Comparison of ENCODE assay signal across 11 cellular contexts in the genomic region with DNA sequence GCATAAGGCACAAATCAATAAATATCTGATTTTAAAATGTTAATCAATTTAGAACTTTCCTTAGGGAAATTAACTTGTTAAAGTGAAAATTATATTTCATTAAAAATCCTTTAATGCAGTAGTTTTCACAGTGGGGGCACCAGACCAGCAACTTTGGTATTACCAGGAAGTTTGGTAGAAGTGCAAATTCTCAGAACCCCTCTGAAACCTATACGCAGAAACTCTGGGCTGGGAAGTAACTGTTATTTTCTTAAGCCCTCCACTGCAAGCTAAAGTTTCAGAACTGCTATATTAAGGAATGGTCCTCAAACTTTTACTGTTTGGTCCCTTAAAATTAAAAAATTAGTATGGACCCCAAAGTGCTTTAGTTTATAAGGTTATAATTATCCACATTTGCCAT. TPM values are rescaled to one million over a fixed set of nuclear protein-coding genes. Genes with fewer than 3 reads are reported as not detected.
"Had no signal": no experiment of that assay in that cellular context is flagged by ENCODE, and none has a peak within 500 bp of the region (broad histone marks: within the 10 kb centered on the region; RNA-seq: fewer than 3 reads in every experiment).

No MANE protein-coding gene starts in this region.

- H3K27ac Mint-ChIP-seq: neural progenitor cell had no signal

- H3K4me1 Mint-ChIP-seq: neural progenitor cell had no signal

- H3K9me3 Mint-ChIP-seq: neural progenitor cell had no signal

- H3K9me3 ChIP-seq: gastroesophageal sphincter, heart right ventricle, lower lobe of right lung, sigmoid colon, spleen had no signal

- FAIRE-seq: TTC549 had no signal

- H3K4me3 Mint-ChIP-seq: neural progenitor cell had no signal

- H3K27ac ChIP-seq: cardiac muscle cell, gastroesophageal sphincter, heart right ventricle, lower lobe of right lung, neural progenitor cell, sigmoid colon had no signal

- H3K36me3 Mint-ChIP-seq: neural progenitor cell had no signal

- H3K27me3 ChIP-seq: cardiac muscle cell, gastroesophageal sphincter, heart right ventricle, neural progenitor cell, sigmoid colon, spleen had no signal

- H3K36me3 ChIP-seq: cardiac muscle cell, neural progenitor cell had no signal

- H3K4me3 ChIP-seq: cardiac muscle cell, gastroesophageal sphincter, heart right ventricle, lower lobe of right lung, neural progenitor cell, sigmoid colon, spleen had no signal

- ATAC-seq: gastroesophageal sphincter, heart right ventricle, left cardiac atrium, lower lobe of right lung had no signal

- DNase-seq: activated gamma-delta T cell treated with Interleukin-2 at 50 U/mL for 16 hours, heart right ventricle, left cardiac atrium, lower lobe of right lung, sigmoid colon, spleen had no signal

- H3K4me1 ChIP-seq: lower lobe of right lung, neural progenitor cell, sigmoid colon had no signal

RNA-seq across cellular contexts. Expression of a gene that starts 55.8 kb away (rescaled TPM):
- total RNA-seq: cardiac muscle cell, left cardiac atrium, osteocyte had no signal
